23 cellular contexts compared by ENCODE assay signal in the genomic region with DNA sequence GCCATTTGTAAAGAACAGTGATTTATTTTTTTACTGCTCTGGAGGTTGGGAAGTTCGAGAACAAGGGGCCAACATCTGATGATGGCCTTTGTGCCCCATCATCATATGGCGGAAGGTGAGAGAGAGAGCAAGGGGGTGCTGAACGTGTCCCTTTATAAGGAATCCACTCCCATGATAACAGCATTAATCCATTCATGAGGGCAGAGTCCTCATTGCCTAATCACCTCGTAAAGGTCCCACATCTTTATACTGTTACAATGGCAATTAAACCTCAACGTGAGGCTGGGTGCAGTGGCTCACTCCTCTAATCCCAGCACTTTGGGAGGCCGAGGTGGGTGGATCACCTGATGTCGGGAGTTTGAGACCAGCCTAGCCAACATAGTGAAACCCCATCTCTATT. TPM values are rescaled to one million over a fixed set of nuclear protein-coding genes. Genes with fewer than 3 reads are reported as not detected.
DNase-seq lines count a peak whose midpoint lies in the region; ATAC-seq and TF ChIP-seq lines count a peak whose summit lies in the region.
"Had no signal": no experiment of that assay in that cellular context is flagged by ENCODE, and none has a peak within 500 bp of the region (broad histone marks: within the 10 kb centered on the region; RNA-seq: fewer than 3 reads in every experiment).

No MANE protein-coding gene starts in this region.

- no peak for TF ChIP-seq RAD21 in IMR-90 (IDR thresholded peaks at IDR 0.05; ENCODE audit: low read length)

- H3K27ac ChIP-seq in IMR-90 (ENCODE audit: insufficient read depth, low read length), result no peak overlapping the region
- H3K27ac ChIP-seq: BLaER1 had no signal

- no peaks in the 10 kb centered on the region for H3K79me1 ChIP-seq in IMR-90 (ENCODE audit: low read depth in 1 of 2, low read length in 2 of 2)

- dilution Hi-C loops in IMR-90 (cut with HindIII; ENCODE audit: low sequenced_read_pairs, unreplicated experiment), result no loop called here

- H3K9ac ChIP-seq in IMR-90 (ENCODE audit: low read depth, low read length), result no peak overlapping the region
- H3K9ac ChIP-seq: BLaER1 had no signal

- no peak overlapping the region for H3K4me2 ChIP-seq in IMR-90 (ENCODE audit: low read depth, low read length)
- H3K4me2 ChIP-seq: BLaER1 had no signal

- H2AK5ac ChIP-seq in IMR-90 (ENCODE audit: low read depth, low read length), result peak overlapping the region; percentile 84; the same call in 1 of the 2 replicates

- no CpG with 5 or more reads among the region's 7 CpGs for WGBS in IMR-90 (ENCODE audit: extremely low coverage in 2 of 2, insufficient read length in 1 of 2), 2 experiments

- H4K8ac ChIP-seq in IMR-90 (ENCODE audit: low read depth in 2 of 2, low read length in 2 of 2), result no peak overlapping the region

- H3K27me3 ChIP-seq in IMR-90 (ENCODE audit: control insufficient read depth, insufficient read depth, low read length), result no peaks in the 10 kb centered on the region
- H3K27me3 ChIP-seq: BE2C, BLaER1 had no signal

- in situ Hi-C loops in IMR-90 (cut with MboI; ENCODE audit: low sequenced_read_pairs), result no loop called here

- H2BK20ac ChIP-seq in IMR-90 (ENCODE audit: low read depth, low read length), result no peak overlapping the region

- 0 out of 2 replicates have a peak overlapping the region, but pooled peaks have one; percentile 69 for H3K14ac ChIP-seq in IMR-90 (replicated peaks; ENCODE audit: low read depth, low read length)

- no peaks in the 10 kb centered on the region for H4K20me1 ChIP-seq in IMR-90 (ENCODE audit: insufficient read depth, low read length)
- H4K20me1 ChIP-seq: BLaER1 had no signal

- H2BK15ac ChIP-seq in IMR-90 (ENCODE audit: low read depth, low read length), result peak overlapping the region; percentile 82; the same call in 2 of the 3 replicates

- intact Hi-C loops in IMR-90 (cut with micrococcal nuclease), result no loop called here
- intact Hi-C loops in left colon (cut with DNase I, micrococcal nuclease), result no loop called here
- intact Hi-C loops in mucosa of descending colon (cut with DNase I, micrococcal nuclease), result no loop called here
- intact Hi-C loops in Right ventricle myocardium superior (cut with DNase I), result no loop called here

- H2BK5ac ChIP-seq in IMR-90 (ENCODE audit: low read depth, low read length, poor library complexity, severe bottlenecking), result no peak overlapping the region

- peak overlapping the region; percentile 71; the same call in 1 of the 2 replicates for H2BK120ac ChIP-seq in IMR-90 (ENCODE audit: low read depth, low read length)

- H3K4me3 ChIP-seq in IMR-90 (ENCODE audit: insufficient read depth, low read depth, low read length) (no peak overlapping the region), mucosa of descending colon (no peak overlapping the region)
- H3K4me3 ChIP-seq: BLaER1 had no signal

- 0 out of 2 replicates have a peak, but pooled peaks cover 6% of the 10 kb centered on the region for H3K9me1 ChIP-seq in IMR-90 (ENCODE audit: insufficient read depth, low read length)

- TF ChIP-seq CTCF in IMR-90 (conservative IDR thresholded peaks at IDR 0.05; ENCODE audit: low read depth, low read length) (no peak), mucosa of descending colon (IDR thresholded peaks at IDR 0.05) (no peak), GM10248 (IDR thresholded peaks at IDR 0.05; ENCODE audit: control extremely low read depth, extremely low read depth, low read depth, missing control alignments) (no peak)

- H4K91ac ChIP-seq in IMR-90 (ENCODE audit: insufficient read depth, low read depth, low read length), result peak overlapping the region; percentile 49

- no peaks in the 10 kb centered on the region for H3K36me3 ChIP-seq in IMR-90 (ENCODE audit: control insufficient read depth, insufficient read depth, low read length)
- H3K36me3 ChIP-seq in mucosa of descending colon (ENCODE audit: low read depth), result no peaks in the 10 kb centered on the region
- H3K36me3 ChIP-seq: BE2C, BLaER1 had no signal

- POLR2A ChIA-PET in IMR-90 (lab: Charles Lee; ENCODE audit: unreplicated experiment) (no interaction called here), GM10248 (lab: Yijun Ruan, JAX) (no interaction called here)

- no TSS peak for BruUV-seq in IMR-90 (replicated peaks; lab: Mats Ljungman, UMichigan)

- TF ChIP-seq POLR2A in IMR-90 (IDR thresholded peaks at IDR 0.05; ENCODE audit: low read depth, low read length), result no peak

- no peak for ATAC-seq in IMR-90 (ENCODE audit: low read depth)
- peak; percentile 84 for ATAC-seq in left colon
- peak; percentile 69 for ATAC-seq in mucosa of descending colon
- ATAC-seq in HG03159 (IDR thresholded peaks at IDR 0.05; ENCODE audit: unreplicated experiment), result no peak
- no peak for ATAC-seq in Right ventricle myocardium superior (ENCODE audit: poor library complexity)

- no peak overlapping the region for H2AFZ ChIP-seq in IMR-90 (replicated peaks; ENCODE audit: low read length, poor library complexity)

- no peak overlapping the region for H3K56ac ChIP-seq in IMR-90 (ENCODE audit: extremely low read depth, insufficient read depth, low read length)

- no peak overlapping the region for H3K18ac ChIP-seq in IMR-90 (ENCODE audit: low read depth, low read length)

- H3K4me1 ChIP-seq in IMR-90 (ENCODE audit: control insufficient read depth, insufficient read depth, low read length), result peaks cover 5% of the 10 kb centered on the region
- no peaks in the 10 kb centered on the region for H3K4me1 ChIP-seq in mucosa of descending colon (ENCODE audit: low read depth)
- H3K4me1 ChIP-seq: BE2C had no signal

- DNase-seq in IMR-90 (no peak), left colon (no peak), mucosa of descending colon (no peak), GM10248 (ENCODE audit: extremely low spot score) (no peak), Right ventricle myocardium superior (no peak)
- DNase-seq: 8988T; ACHN; BE2C; C1 segment of cervical spinal cord; CD4-positive, alpha-beta memory T cell; CD4-positive, CD25-positive, alpha-beta regulatory T cell; CD8-positive, alpha-beta memory T cell; COR-L47; DMS 273 treated with DMSO at 0.1 percent for 48 hours; DMS153; DMS53; DMS79; DND-41; EL; GDM1 had no signal

- CTCF ChIA-PET in IMR-90 (lab: Yijun Ruan, JAX) (no interaction called here), GM10248 (lab: Yijun Ruan, JAX) (interaction anchor here (1.4 to 14.3 kb wide), 4 partner anchors 6 to 112 kb away, joined by 4 to 273 read pairs (median 146); partner anchors contain the start of gene IL12A)

- H3K9me3 ChIP-seq in IMR-90 (ENCODE audit: control insufficient read depth, insufficient read depth, low read length), result no peaks in the 10 kb centered on the region
- H3K9me3 ChIP-seq in mucosa of descending colon, result no peaks in the 10 kb centered on the region
- H3K9me3 ChIP-seq: BE2C, BLaER1 had no signal

- peak overlapping the region; percentile 78 for H3K4ac ChIP-seq in IMR-90 (ENCODE audit: low read depth, low read length)

- no peak overlapping the region for H2AK9ac ChIP-seq in IMR-90 (replicated peaks; ENCODE audit: low read depth, low read length, poor library complexity)

- H4K5ac ChIP-seq in IMR-90 (ENCODE audit: low read depth, low read length), result no peak overlapping the region

- no peak overlapping the region for H3K23ac ChIP-seq in IMR-90 (ENCODE audit: low read depth, low read length)

TF ChIP-seq in IMR-90, 13 proteins besides CTCF, POLR2A, EP300 and RAD21:
- TF ChIP-seq, protein P1, sequence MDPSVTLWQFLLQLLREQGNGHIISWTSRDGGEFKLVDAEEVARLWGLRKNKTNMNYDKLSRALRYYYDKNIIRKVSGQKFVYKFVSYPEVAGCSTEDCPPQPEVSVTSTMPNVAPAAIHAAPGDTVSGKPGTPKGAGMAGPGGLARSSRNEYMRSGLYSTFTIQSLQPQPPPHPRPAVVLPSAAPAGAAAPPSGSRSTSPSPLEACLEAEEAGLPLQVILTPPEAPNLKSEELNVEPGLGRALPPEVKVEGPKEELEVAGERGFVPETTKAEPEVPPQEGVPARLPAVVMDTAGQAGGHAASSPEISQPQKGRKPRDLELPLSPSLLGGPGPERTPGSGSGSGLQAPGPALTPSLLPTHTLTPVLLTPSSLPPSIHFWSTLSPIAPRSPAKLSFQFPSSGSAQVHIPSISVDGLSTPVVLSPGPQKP (IDR thresholded peaks at IDR 0.05; ENCODE audit: borderline replicate concordance, low read depth, low read length), result no peak
- no peak for TF ChIP-seq BHLHE40 (IDR thresholded peaks at IDR 0.05; ENCODE audit: low read depth, low read length)
- TF ChIP-seq CEBPB (IDR thresholded peaks at IDR 0.05; ENCODE audit: low read depth, low read length), result no peak
- TF ChIP-seq SMC3 (IDR thresholded peaks at IDR 0.05; ENCODE audit: low read depth, low read length), result no peak
- no peak for TF ChIP-seq NFE2L2 (IDR thresholded peaks at IDR 0.05; ENCODE audit: low read depth, low read length)
- no peak for TF ChIP-seq CHD1 (IDR thresholded peaks at IDR 0.05; ENCODE audit: low read depth, low read length)
- no peak for TF ChIP-seq MXI1 (IDR thresholded peaks at IDR 0.05; ENCODE audit: borderline replicate concordance, low read depth, low read length)
- TF ChIP-seq FOS (IDR thresholded peaks at IDR 0.05; ENCODE audit: low read depth, low read length), result no peak
- no peak for TF ChIP-seq USF2 (IDR thresholded peaks at IDR 0.05; ENCODE audit: low read depth, low read length)
- no peak for TF ChIP-seq RCOR1 (IDR thresholded peaks at IDR 0.05; ENCODE audit: insufficient replicate concordance, low read length)
- TF ChIP-seq RFX5 (IDR thresholded peaks at IDR 0.05; ENCODE audit: low read depth, low read length), result no peak

RNA-seq across cellular contexts. Expression of gene IL12A, which starts 8.3 kb away (rescaled TPM):
- 0.90 and 1.1 TPM in 2 replicates for total RNA-seq in IMR-90 (2012; rRNA removed)
- polyA plus RNA-seq in IMR-90 (2012; rRNA removed), result 2.9 and 5.3 TPM in 2 replicates
- 10.0 and 10.9 TPM in 2 replicates for polyA plus RNA-seq in IMR-90 (2012; cell fraction: cytosol; rRNA removed)
- polyA plus RNA-seq in IMR-90 (2012; cell fraction: nucleus; rRNA removed; ENCODE audit: low replicate concordance), result 11.1 and 16.2 TPM in 2 replicates
- total RNA-seq in left colon, result under 1 TPM; 0.17 to 0.67 TPM
- 1 to 10 TPM in 1 of 3 donors, under 1 TPM in 2; 0.23 to 2.3 (median 0.27) TPM for total RNA-seq in mucosa of descending colon
- total RNA-seq in Right ventricle myocardium superior, result 0.91 TPM
- total RNA-seq: A673; CD8-positive, alpha-beta memory T cell had no signal
- polyA plus RNA-seq: CD4-positive, alpha-beta memory T cell had no signal

Comparison
In these comparisons a context has a peak if more than half of its experiments do, and no peak if none do; other contexts are left out.
1. ATAC-seq: peak in left colon (single experiment) and mucosa of descending colon (single experiment); none in IMR-90 (single experiment), HG03159 (single experiment) and Right ventricle myocardium superior (single experiment).